In genomic region chr6:34273242-34273805, GRCh38 we compare ENCODE assay signal across 11 cellular contexts. TPM values are rescaled to one million over a fixed set of nuclear protein-coding genes. Genes with fewer than 3 reads are reported as not detected.
DNase-seq lines count a peak whose midpoint lies in the region; ATAC-seq, FAIRE-seq and TF ChIP-seq lines count a peak whose summit lies in the region.
"Had no signal": no experiment of that assay in that cellular context is flagged by ENCODE, and none has a peak within 500 bp of the region (broad histone marks: within the 10 kb centered on the region; RNA-seq: fewer than 3 reads in every experiment).

No MANE protein-coding gene starts in this region.

- H3K27ac ChIP-seq in astrocyte (ENCODE audit: low read depth, low read length) (no peak overlapping the region), upper lobe of left lung (peak overlapping the region in 3 of 4 donors; percentile 50 to 71 (median 71)), MM.1S (ENCODE audit: low read length) (no peak overlapping the region)
- H3K27ac ChIP-seq: colonic mucosa, KMS-11 had no signal

- H3K27me3 Mint-ChIP-seq in astrocyte (ENCODE audit: low read depth, unreplicated experiment), result no peaks in the 10 kb centered on the region
- H3K27me3 Mint-ChIP-seq in activated naive CD4-positive, alpha-beta T cell treated with anti-CD3 and anti-CD28 coated beads for 36 hours (ENCODE audit: low read depth), result no peaks in the 10 kb centered on the region
- H3K27me3 Mint-ChIP-seq: progenitor cell of endocrine pancreas had no signal

- no peak for TF ChIP-seq POLR2A in upper lobe of left lung (IDR thresholded peaks at IDR 0.05)

- H3K4me3 ChIP-seq in astrocyte (ENCODE audit: insufficient read depth, low read depth, low read length), result no peak overlapping the region
- H3K4me3 ChIP-seq in upper lobe of left lung, result no peak overlapping the region
- H3K4me3 ChIP-seq in MM.1S (ENCODE audit: low read length), result no peak overlapping the region
- H3K4me3 ChIP-seq: colonic mucosa had no signal

- peak in 2 of 4 donors; percentile 31 to 52 for TF ChIP-seq EP300 in upper lobe of left lung (IDR thresholded peaks at IDR 0.05)

- DNase-seq in HTR-8/SVneo (ENCODE audit: insufficient read length, low spot score), result peak; percentile 19
- peak; percentile 6 for DNase-seq in astrocyte (ENCODE audit: low read depth)
- peak; percentile 38 for DNase-seq in iPS-NIHi7 (ENCODE audit: extremely low spot score)
- DNase-seq in upper lobe of left lung, result peak in 1 of 2 donors; percentile 70
- no peak for DNase-seq in MM.1S
- no peak for DNase-seq in activated naive CD4-positive, alpha-beta T cell treated with anti-CD3 and anti-CD28 coated beads for 36 hours
- DNase-seq: colonic mucosa had no signal

- peaks cover 14% of the 10 kb centered on the region for H3K36me3 Mint-ChIP-seq in astrocyte (ENCODE audit: low read depth, unreplicated experiment)
- H3K36me3 Mint-ChIP-seq in activated naive CD4-positive, alpha-beta T cell treated with anti-CD3 and anti-CD28 coated beads for 36 hours (ENCODE audit: low read depth), result no peaks in the 10 kb centered on the region

- H3K4me1 ChIP-seq in astrocyte (ENCODE audit: insufficient read depth, low read length), result no peaks in the 10 kb centered on the region
- H3K4me1 ChIP-seq in upper lobe of left lung, result peaks cover 13 to 27% (median 18%) of the 10 kb centered on the region in 4 donors
- H3K4me1 ChIP-seq in MM.1S (ENCODE audit: low read length), result no peaks in the 10 kb centered on the region
- H3K4me1 ChIP-seq: colonic mucosa had no signal

- H3K9ac ChIP-seq in astrocyte (ENCODE audit: low read length) (no peak overlapping the region), MM.1S (ENCODE audit: low read length) (no peak overlapping the region)
- H3K9ac ChIP-seq: KMS-11 had no signal

- CTCF ChIA-PET in activated naive CD4-positive, alpha-beta T cell treated with anti-CD3 and anti-CD28 coated beads for 36 hours (lab: Charles Lee), result no interaction called here

- no peaks in the 10 kb centered on the region for H3K9me3 Mint-ChIP-seq in astrocyte (ENCODE audit: unreplicated experiment)
- H3K9me3 Mint-ChIP-seq in activated naive CD4-positive, alpha-beta T cell treated with anti-CD3 and anti-CD28 coated beads for 36 hours, result no peaks in the 10 kb centered on the region

- H3K9me2 ChIP-seq in MM.1S (replicated peaks; ENCODE audit: insufficient read depth, low read length), result no peaks in the 10 kb centered on the region

- TF ChIP-seq CTCF in astrocyte (IDR thresholded peaks at IDR 0.05; ENCODE audit: insufficient read depth, low read depth, low read length) (no peak), upper lobe of left lung (IDR thresholded peaks at IDR 0.05) (no peak), MM.1S (IDR thresholded peaks at IDR 0.05; ENCODE audit: low read length) (no peak)

- H3K9me3 ChIP-seq in astrocyte (ENCODE audit: insufficient read depth, low read depth, low read length), result no peaks in the 10 kb centered on the region
- no peaks in the 10 kb centered on the region for H3K9me3 ChIP-seq in upper lobe of left lung
- no peaks in the 10 kb centered on the region for H3K9me3 ChIP-seq in MM.1S (replicated peaks; ENCODE audit: insufficient read depth, low read length)
- H3K9me3 ChIP-seq: colonic mucosa had no signal

- H3F3A ChIP-seq in MM.1S (ENCODE audit: insufficient read depth, low read length), result no peaks in the 10 kb centered on the region

- no peaks in the 10 kb centered on the region for H3K79me2 ChIP-seq in astrocyte (ENCODE audit: insufficient read depth, low read length)
- no peaks in the 10 kb centered on the region for H3K79me2 ChIP-seq in MM.1S (ENCODE audit: low read length)

- WGBS in upper lobe of left lung, 2 donors, result 38 to 51% methylated on average over 2 to 3 of the region's 3 CpGs

- H3K36me3 ChIP-seq in astrocyte (ENCODE audit: insufficient read depth, low read length) (no peaks in the 10 kb centered on the region), upper lobe of left lung (peaks cover 0 to 1% (median 0%) of the 10 kb centered on the region in 4 donors), MM.1S (replicated peaks; ENCODE audit: insufficient read depth, low read length) (no peaks in the 10 kb centered on the region)
- H3K36me3 ChIP-seq: colonic mucosa had no signal

- FAIRE-seq in HTR-8/SVneo (lab: Jason Lieb, UNC) (no peak), astrocyte (lab: Jason Lieb, UNC) (no peak)

- peak; percentile 74 to 83 for ATAC-seq in upper lobe of left lung (ENCODE audit: low FRiP score in 2 of 2)
- no peak for ATAC-seq in activated CD4-positive, CD25-positive, alpha-beta regulatory T cell treated with anti-CD3 and anti-CD28 coated beads, Interleukin-2, amount 50 U/mL, for 24 hours
- ATAC-seq in GM19395 (IDR thresholded peaks at IDR 0.05; ENCODE audit: unreplicated experiment), result no peak

- H3K27me3 ChIP-seq in astrocyte (ENCODE audit: insufficient read depth, low read length) (no peaks in the 10 kb centered on the region), upper lobe of left lung (no peaks in the 10 kb centered on the region), MM.1S (replicated peaks; ENCODE audit: insufficient read depth, low read length) (no peaks in the 10 kb centered on the region)
- H3K27me3 ChIP-seq: colonic mucosa had no signal

- no peak overlapping the region for H3K27ac Mint-ChIP-seq in astrocyte (ENCODE audit: unreplicated experiment)
- H3K27ac Mint-ChIP-seq in activated naive CD4-positive, alpha-beta T cell treated with anti-CD3 and anti-CD28 coated beads for 36 hours, result no peak overlapping the region
- H3K27ac Mint-ChIP-seq: progenitor cell of endocrine pancreas had no signal

- H3K4me3 Mint-ChIP-seq in astrocyte (ENCODE audit: unreplicated experiment), result no peak overlapping the region
- no peak overlapping the region for H3K4me3 Mint-ChIP-seq in activated naive CD4-positive, alpha-beta T cell treated with anti-CD3 and anti-CD28 coated beads for 36 hours

- H3K4me2 ChIP-seq in astrocyte (ENCODE audit: low read length) (no peak overlapping the region), MM.1S (ENCODE audit: low read depth, low read length) (no peak overlapping the region)
- H3K4me2 ChIP-seq: KMS-11 had no signal

- H2AFZ ChIP-seq in astrocyte (ENCODE audit: low read depth, low read length), result no peak overlapping the region
- no peak overlapping the region for H2AFZ ChIP-seq in MM.1S (ENCODE audit: low read length)

- no peaks in the 10 kb centered on the region for H4K20me1 ChIP-seq in astrocyte (ENCODE audit: insufficient read depth, low read length)
- H4K20me1 ChIP-seq in MM.1S (ENCODE audit: insufficient read depth, low read length), result no peaks in the 10 kb centered on the region

- peaks cover 2% of the 10 kb centered on the region for H3K4me1 Mint-ChIP-seq in astrocyte (ENCODE audit: low read depth, unreplicated experiment)
- peaks cover 6% of the 10 kb centered on the region for H3K4me1 Mint-ChIP-seq in activated naive CD4-positive, alpha-beta T cell treated with anti-CD3 and anti-CD28 coated beads for 36 hours (ENCODE audit: low read depth)

- intact Hi-C loops in activated naive CD4-positive, alpha-beta T cell treated with anti-CD3 and anti-CD28 coated beads for 36 hours (cut with micrococcal nuclease), result no loop called here

RNA-seq across cellular contexts. Expression of gene SMIM29, which starts 24.5 kb away (rescaled TPM):
- total RNA-seq in astrocyte, result 11.1 and 13.9 TPM in 2 replicates
- total RNA-seq in upper lobe of left lung, result 10 to 100 TPM; 12.6 to 42.2 (median 34.9) TPM
- total RNA-seq in activated naive CD4-positive, alpha-beta T cell treated with anti-CD3 and anti-CD28 coated beads for 36 hours, result 10 to 100 TPM; 11.7 to 13.8 TPM

RNA-seq across cellular contexts. Expression of gene HMGA1, which starts 36.7 kb away (rescaled TPM):
- total RNA-seq in astrocyte (109 and 199 TPM in 2 replicates), upper lobe of left lung (10 to 100 TPM; 19.9 to 91.5 (median 58.9) TPM)
- 100 to 1,000 TPM; 705 to 712 TPM for total RNA-seq in activated naive CD4-positive, alpha-beta T cell treated with anti-CD3 and anti-CD28 coated beads for 36 hours

Comparison
In these comparisons a context has a peak if more than half of its experiments do, and no peak if none do; other contexts are left out.
1. DNase-seq: peak in HTR-8/SVneo (single experiment), astrocyte (single experiment) and iPS-NIHi7 (single experiment); none in MM.1S (single experiment) and activated naive CD4-positive, alpha-beta T cell treated with anti-CD3 and anti-CD28 coated beads for 36 hours (single experiment).
2. H3K27ac ChIP-seq: peak in upper lobe of left lung (3 of 4); none in astrocyte (single experiment) and MM.1S (single experiment).
3. ATAC-seq: peak in upper lobe of left lung (2 of 2); none in activated CD4-positive, CD25-positive, alpha-beta regulatory T cell treated with anti-CD3 and anti-CD28 coated beads, Interleukin-2, amount 50 U/mL, for 24 hours (0 of 2) and GM19395 (single experiment).